ENCODE assay signal across 18 cellular contexts in the genomic region with DNA sequence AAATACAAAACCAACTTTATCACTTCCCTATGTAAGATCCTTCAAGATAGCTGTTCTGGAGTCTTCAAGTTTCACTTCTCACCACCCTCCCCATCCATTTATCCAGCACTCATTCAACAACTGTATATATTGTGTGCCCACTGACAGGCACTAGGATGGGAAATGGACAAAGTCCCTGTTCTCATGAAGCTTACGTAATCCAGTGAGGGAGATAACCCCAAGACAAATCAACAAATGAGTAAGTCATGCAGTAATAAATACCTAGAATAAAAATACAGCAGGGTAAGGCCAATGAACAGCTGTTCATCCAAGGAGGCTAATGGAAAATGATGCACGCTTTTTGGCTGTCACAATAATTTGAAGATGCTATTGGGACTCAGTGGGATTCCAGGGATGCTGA.
DNase-seq lines count a peak whose midpoint lies in the region; ATAC-seq and TF ChIP-seq lines count a peak whose summit lies in the region.
"Had no signal": no experiment of that assay in that cellular context is flagged by ENCODE, and none has a peak within 500 bp of the region (broad histone marks: within the 10 kb centered on the region; RNA-seq: fewer than 3 reads in every experiment).

No MANE protein-coding gene starts in this region.

- peaks cover 11% of the 10 kb centered on the region for H3K9me3 Mint-ChIP-seq in MCF 10A (ENCODE audit: unreplicated experiment)
- H3K9me3 Mint-ChIP-seq: activated CD4-positive, alpha-beta memory T cell treated with anti-CD3 and anti-CD28 coated beads, Interleukin-2, amount 10 ng/mL, durations not matched to agents 7 days and 5 days had no signal

- TF ChIP-seq POLR2A in breast epithelium (IDR thresholded peaks at IDR 0.05) = no peak

- TF ChIP-seq CTCF in MCF 10A (IDR thresholded peaks at IDR 0.05; ENCODE audit: unreplicated experiment) = no peak
- TF ChIP-seq CTCF in breast epithelium (IDR thresholded peaks at IDR 0.05) = no peak
- TF ChIP-seq CTCF in mammary epithelial cell (conservative IDR thresholded peaks at IDR 0.05 in 1 of 2, IDR thresholded peaks at IDR 0.05 in 1 of 2; ENCODE audit: extremely low read depth in 1 of 2, insufficient read depth in 1 of 2, low read depth in 1 of 2, low read length in 2 of 2) = no peak

- H3K4me1 ChIP-seq in breast epithelium (no peaks in the 10 kb centered on the region), mammary epithelial cell (ENCODE audit: insufficient read depth, low read length) (no peaks in the 10 kb centered on the region)
- H3K4me1 ChIP-seq: BE2C had no signal

- H3K27ac ChIP-seq in breast epithelium (no peak overlapping the region), mammary epithelial cell (ENCODE audit: insufficient read depth, low read depth, low read length) (no peak overlapping the region)

- 100% methylated on average over 2 of the region's 2 CpGs for WGBS in mammary epithelial cell (ENCODE audit: low coverage, missing lambda C conversion rate)

- peaks cover 6% of the 10 kb centered on the region for H3K79me2 ChIP-seq in mammary epithelial cell (ENCODE audit: insufficient read depth, low read length)

- H3K27ac Mint-ChIP-seq in MCF 10A (ENCODE audit: low read depth, unreplicated experiment) = no peak overlapping the region
- H3K27ac Mint-ChIP-seq: activated CD4-positive, alpha-beta memory T cell treated with anti-CD3 and anti-CD28 coated beads, Interleukin-2, amount 10 ng/mL, durations not matched to agents 7 days and 5 days had no signal

- no peaks in the 10 kb centered on the region for H3K9me3 ChIP-seq in breast epithelium
- H3K9me3 ChIP-seq in mammary epithelial cell (replicated peaks; ENCODE audit: insufficient read depth, low read length) = no peaks in the 10 kb centered on the region
- H3K9me3 ChIP-seq: BE2C had no signal

- dilution Hi-C loops in mammary epithelial cell (cut with HindIII; ENCODE audit: low sequenced_read_pairs) = no loop called here

- no peak overlapping the region for H3K4me2 ChIP-seq in mammary epithelial cell (ENCODE audit: insufficient read depth, low read depth, low read length)

- in situ Hi-C loops in mammary epithelial cell (cut with MboI; ENCODE audit: low sequenced_read_pairs in 2 of 2) = no loop called here

- H3K27me3 ChIP-seq in breast epithelium (no peaks in the 10 kb centered on the region), mammary epithelial cell (ENCODE audit: insufficient read depth, low read length) (no peaks in the 10 kb centered on the region)
- H3K27me3 ChIP-seq: BE2C had no signal

- H3K27me3 Mint-ChIP-seq in MCF 10A (ENCODE audit: insufficient read depth, unreplicated experiment) = no peaks in the 10 kb centered on the region
- H3K27me3 Mint-ChIP-seq: activated CD4-positive, alpha-beta memory T cell treated with anti-CD3 and anti-CD28 coated beads, Interleukin-2, amount 10 ng/mL, durations not matched to agents 7 days and 5 days had no signal

- CTCF ChIA-PET in MCF 10A (lab: Yijun Ruan, JAX) (no interaction called here), mammary epithelial cell (lab: Charles Lee; ENCODE audit: low non-redundant PET) (no interaction called here)

- no peaks in the 10 kb centered on the region for H4K20me1 ChIP-seq in mammary epithelial cell (ENCODE audit: insufficient read depth, low read length)

- H3K36me3 Mint-ChIP-seq in MCF 10A (ENCODE audit: insufficient read depth, unreplicated experiment) = peaks cover 16% of the 10 kb centered on the region

- H3K4me1 Mint-ChIP-seq in MCF 10A (ENCODE audit: insufficient read depth, unreplicated experiment) = peaks cover 11% of the 10 kb centered on the region
- H3K4me1 Mint-ChIP-seq: activated CD4-positive, alpha-beta memory T cell treated with anti-CD3 and anti-CD28 coated beads, Interleukin-2, amount 10 ng/mL, durations not matched to agents 7 days and 5 days had no signal

- POLR2A ChIA-PET in MCF 10A (lab: Yijun Ruan, JAX) = no interaction called here

- H3K4me3 ChIP-seq in breast epithelium (no peak overlapping the region), mammary epithelial cell (replicated peaks in 1 of 3; ENCODE audit: insufficient read depth in 1 of 3, low read depth in 2 of 3, low read length in 3 of 3) (no peak overlapping the region)

- no peak overlapping the region for H3K9ac ChIP-seq in mammary epithelial cell (ENCODE audit: insufficient read depth, low read length)

- H3K4me3 Mint-ChIP-seq in MCF 10A (ENCODE audit: unreplicated experiment) = no peak overlapping the region
- H3K4me3 Mint-ChIP-seq: activated CD4-positive, alpha-beta memory T cell treated with anti-CD3 and anti-CD28 coated beads, Interleukin-2, amount 10 ng/mL, durations not matched to agents 7 days and 5 days had no signal

- intact Hi-C loops in MCF 10A (cut with micrococcal nuclease) (no loop called here), breast epithelium (cut with DNase I; ENCODE audit: low total_unique reads) (no loop called here), mammary epithelial cell (cut with micrococcal nuclease) (no loop called here)

- BruUV-seq in MCF 10A (replicated peaks; lab: Mats Ljungman, UMichigan) = no TSS peak
- no TSS peak for BruUV-seq in mammary epithelial cell (replicated peaks; lab: Mats Ljungman, UMichigan)

- DNase-seq in MCF 10A (ENCODE audit: unreplicated experiment) (peak; percentile 36), breast epithelium (ENCODE audit: low spot score in 2 of 2) (no peak), mammary epithelial cell (peak; percentile 5), left lobe of liver (ENCODE audit: low spot score) (no peak), NCI-H345 treated with DMSO at 0.1 percent for 48 hours (lab: John Stamatoyannopoulos, UW; ENCODE audit: unreplicated experiment) (no peak), HT-29 (ENCODE audit: low spot score) (no peak)
- DNase-seq in stimulated activated CD4-positive, alpha-beta T cell treated with anti-CD3 and anti-CD28 coated beads, Interleukin-2, amount 100 ng/mL, for 24 hours = no peak
- DNase-seq: activated CD4-positive, alpha-beta memory T cell treated with anti-CD3 and anti-CD28 coated beads, Interleukin-2, amount 10 ng/mL, durations not matched to agents 7 days and 5 days; activated effector memory CD4-positive, alpha-beta T cell treated with Interleukin-2 at 50 U/mL for 16 hours; BE2C; GDM1; NCI-H1105 treated with DMSO at 0.1 percent for 48 hours; NCI-H2081; NCI-H446 treated with DMSO at 0.1 percent for 48 hours; posterior cingulate gyrus; T-helper 1 cell had no signal

- ATAC-seq in left lobe of liver (peak; percentile 84), HG02840 (IDR thresholded peaks at IDR 0.05; ENCODE audit: low FRiP score, unreplicated experiment) (no peak)
- ATAC-seq: activated CD4-positive, CD25-positive, alpha-beta regulatory T cell treated with anti-CD3 and anti-CD28 coated beads, Interleukin-2, amount 50 U/mL, for 24 hours had no signal

- no peak overlapping the region for H2AFZ ChIP-seq in mammary epithelial cell (ENCODE audit: low read depth, low read length)

- H3K36me3 ChIP-seq in breast epithelium (no peaks in the 10 kb centered on the region), mammary epithelial cell (ENCODE audit: insufficient read depth, low read length) (peaks cover 14% of the 10 kb centered on the region)
- H3K36me3 ChIP-seq: BE2C had no signal

Comparison
In these comparisons a context has a peak if more than half of its experiments do, and no peak if none do; other contexts are left out.
1. DNase-seq: peak in MCF 10A (single experiment) and mammary epithelial cell (single experiment); none in breast epithelium (0 of 2), left lobe of liver (single experiment), NCI-H345 treated with DMSO at 0.1 percent for 48 hours (single experiment), stimulated activated CD4-positive, alpha-beta T cell treated with anti-CD3 and anti-CD28 coated beads, Interleukin-2, amount 100 ng/mL, for 24 hours (0 of 2) and HT-29 (single experiment).